Comparison of ENCODE assay signal across 14 cellular contexts in the genomic region with DNA sequence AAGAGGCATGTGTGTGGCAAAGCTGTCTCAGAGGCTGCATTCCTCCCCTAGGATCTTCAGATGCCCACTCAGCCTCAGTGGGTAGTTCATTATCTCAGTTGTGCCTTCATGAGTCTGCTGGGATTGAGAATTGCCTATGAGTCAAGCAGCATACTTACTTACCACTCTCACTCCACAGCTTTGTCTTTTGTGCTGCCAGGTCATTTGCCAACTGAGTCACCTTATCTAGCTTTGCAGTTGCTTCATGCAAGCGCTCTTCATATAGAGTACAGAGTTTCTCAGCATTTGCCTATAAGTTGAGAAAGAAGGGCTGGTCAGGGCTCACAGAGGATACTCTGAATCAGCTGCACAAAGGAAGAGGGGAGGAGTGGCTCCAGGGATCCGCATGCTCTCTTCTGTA.
DNase-seq lines count a peak whose midpoint lies in the region; ATAC-seq, FAIRE-seq and TF ChIP-seq lines count a peak whose summit lies in the region.
"Had no signal": no experiment of that assay in that cellular context is flagged by ENCODE, and none has a peak within 500 bp of the region (broad histone marks: within the 10 kb centered on the region; RNA-seq: fewer than 3 reads in every experiment).

No MANE protein-coding gene starts in this region.

- CTCF ChIA-PET in T-cell (lab: Charles Lee) = interaction anchor here in 1 of 2 donors (1.1 kb wide), 1 partner anchor 15 kb away, joined by 3 read pairs; no protein-coding TSS in a partner anchor

- 89 to 98% (median 95%) methylated on average over 2 of the region's 2 CpGs for WGBS in small intestine, 3 donors

- no peak overlapping the region for H3K27ac ChIP-seq in coronary artery
- H3K27ac ChIP-seq in small intestine (ENCODE audit: low read depth in 1 of 2, low read length in 1 of 2) = no peak overlapping the region
- H3K27ac ChIP-seq: KMS-11, pancreas had no signal

- peak; percentile 46 for DNase-seq in stimulated activated CD4-positive, alpha-beta T cell treated with anti-CD3 and anti-CD28 coated beads, Interleukin-1b, Interleukin-23, amount 100 ng/mL, for 48 hours
- DNase-seq in stimulated activated CD4-positive, alpha-beta T cell treated with anti-CD3 and anti-CD28 coated beads, Interleukin-12 subunit alpha, Interleukin-12 subunit beta, amount 100 ng/mL, for 4 hours = no peak
- DNase-seq in fibroblast of mammary gland (ENCODE audit: low read depth) = peak; percentile 90
- DNase-seq in coronary artery (ENCODE audit: low spot score) = no peak
- no peak for DNase-seq in small intestine
- DNase-seq in T-cell = no peak
- DNase-seq: activated CD8-positive, alpha-beta memory T cell treated with anti-CD3 and anti-CD28 coated beads, Interleukin-2, amount 10 ng/mL, durations not matched to agents 7 days and 5 days; C1 segment of cervical spinal cord; NCI-H2081 treated with DMSO at 0.1 percent for 48 hours; pancreas; stimulated activated naive CD4-positive, alpha-beta T cell had no signal

- TF ChIP-seq CTCF in fibroblast of mammary gland (conservative IDR thresholded peaks at IDR 0.05; ENCODE audit: control insufficient read depth, insufficient read depth, low read depth, low read length) = no peak
- no peak for TF ChIP-seq CTCF in coronary artery (IDR thresholded peaks at IDR 0.05)

- H3K27ac Mint-ChIP-seq in T-cell = no peak overlapping the region
- H3K27ac Mint-ChIP-seq: activated CD8-positive, alpha-beta memory T cell treated with anti-CD3 and anti-CD28 coated beads, Interleukin-2, amount 10 ng/mL, durations not matched to agents 7 days and 5 days had no signal

- H3K4me1 ChIP-seq in small intestine (ENCODE audit: control insufficient read depth in 2 of 2, insufficient read depth in 1 of 2, low read depth in 1 of 2, low read length in 1 of 2) = no peaks in the 10 kb centered on the region
- H3K4me1 ChIP-seq: pancreas had no signal

- no peak for FAIRE-seq in small intestine (lab: Jason Lieb, UNC)
- FAIRE-seq: pancreas had no signal

- H3K4me3 ChIP-seq in fibroblast of mammary gland (ENCODE audit: control insufficient read depth, low read depth, low read length) (no peak overlapping the region), coronary artery (no peak overlapping the region), small intestine (ENCODE audit: low read depth in 1 of 2, low read length in 2 of 2) (no peak overlapping the region)
- H3K4me3 ChIP-seq: pancreas had no signal

- H3K9me3 ChIP-seq in small intestine (ENCODE audit: control insufficient read depth, low read depth) = no peaks in the 10 kb centered on the region
- H3K9me3 ChIP-seq: pancreas had no signal

- no peak overlapping the region for H3K4me3 Mint-ChIP-seq in T-cell
- H3K4me3 Mint-ChIP-seq: activated CD8-positive, alpha-beta memory T cell treated with anti-CD3 and anti-CD28 coated beads, Interleukin-2, amount 10 ng/mL, durations not matched to agents 7 days and 5 days had no signal

- H3K27me3 Mint-ChIP-seq in T-cell = peaks cover 3% of the 10 kb centered on the region in 2 donors

- ATAC-seq in SK-N-SH treated with all-trans-retinoic acid at 6 μM for 48 hours (peak; percentile 75; the same call in 2 of the 3 replicates), HG02973 (IDR thresholded peaks at IDR 0.05; ENCODE audit: unreplicated experiment) (no peak), T-cell (replicated peaks in 1 of 4) (no peak)
- ATAC-seq: activated CD8-positive, alpha-beta memory T cell treated with anti-CD3 and anti-CD28 coated beads, Interleukin-2, amount 10 ng/mL, durations not matched to agents 7 days and 5 days; pancreas had no signal

- H3K27me3 ChIP-seq in small intestine (ENCODE audit: control insufficient read depth in 2 of 2, insufficient read depth in 2 of 2, low read length in 2 of 2) = no peaks in the 10 kb centered on the region
- H3K27me3 ChIP-seq: pancreas had no signal

- no peaks in the 10 kb centered on the region for H3K9me3 Mint-ChIP-seq in T-cell

- H3K4me1 Mint-ChIP-seq in T-cell = no peaks in the 10 kb centered on the region
- H3K4me1 Mint-ChIP-seq: activated CD8-positive, alpha-beta memory T cell treated with anti-CD3 and anti-CD28 coated beads, Interleukin-2, amount 10 ng/mL, durations not matched to agents 7 days and 5 days had no signal

- H3K36me3 ChIP-seq in small intestine (ENCODE audit: control insufficient read depth in 2 of 2, insufficient read depth in 2 of 2, low read length in 2 of 2) = no peaks in the 10 kb centered on the region
- H3K36me3 ChIP-seq: pancreas had no signal

- POLR2A ChIA-PET in T-cell (lab: Charles Lee) = interaction anchor here (0.6 kb wide), 2 partner anchors 27 to 53 kb away, joined by 3 read pairs; no protein-coding TSS in a partner anchor

- no peaks in the 10 kb centered on the region for H3K36me3 Mint-ChIP-seq in T-cell
- H3K36me3 Mint-ChIP-seq: activated CD8-positive, alpha-beta memory T cell treated with anti-CD3 and anti-CD28 coated beads, Interleukin-2, amount 10 ng/mL, durations not matched to agents 7 days and 5 days had no signal

TF ChIP-seq in SK-N-SH treated with all-trans-retinoic acid at 6 μM for 48 hours, 23 proteins besides CTCF, POLR2A, EP300 and RAD21:
- TF ChIP-seq, protein P1, sequence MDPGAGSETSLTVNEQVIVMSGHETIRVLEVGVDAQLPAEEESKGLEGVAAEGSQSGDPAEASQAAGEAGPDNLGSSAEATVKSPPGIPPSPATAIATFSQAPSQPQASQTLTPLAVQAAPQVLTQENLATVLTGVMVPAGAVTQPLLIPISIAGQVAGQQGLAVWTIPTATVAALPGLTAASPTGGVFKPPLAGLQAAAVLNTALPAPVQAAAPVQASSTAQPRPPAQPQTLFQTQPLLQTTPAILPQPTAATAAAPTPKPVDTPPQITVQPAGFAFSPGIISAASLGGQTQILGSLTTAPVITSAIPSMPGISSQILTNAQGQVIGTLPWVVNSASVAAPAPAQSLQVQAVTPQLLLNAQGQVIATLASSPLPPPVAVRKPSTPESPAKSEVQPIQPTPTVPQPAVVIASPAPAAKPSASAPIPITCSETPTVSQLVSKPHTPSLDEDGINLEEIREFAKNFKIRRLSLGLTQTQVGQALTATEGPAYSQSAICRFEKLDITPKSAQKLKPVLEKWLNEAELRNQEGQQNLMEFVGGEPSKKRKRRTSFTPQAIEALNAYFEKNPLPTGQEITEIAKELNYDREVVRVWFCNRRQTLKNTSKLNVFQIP (CRISPR knock-in tag; IDR thresholded peaks at IDR 0.05; ENCODE audit: borderline replicate concordance, low read depth) = no peak
- TF ChIP-seq TCF4 (CRISPR knock-in tag; IDR thresholded peaks at IDR 0.05; ENCODE audit: borderline replicate concordance) (no peak), ZNF8 (CRISPR knock-in tag; IDR thresholded peaks at IDR 0.05) (no peak), ZNF70 (CRISPR knock-in tag; IDR thresholded peaks at IDR 0.05) (no peak), CSDC2 (CRISPR knock-in tag; IDR thresholded peaks at IDR 0.05) (no peak), ZFP3 (CRISPR knock-in tag; IDR thresholded peaks at IDR 0.05) (no peak), ARNTL (CRISPR knock-in tag; IDR thresholded peaks at IDR 0.05; ENCODE audit: borderline replicate concordance, low read depth) (no peak), ZNF565 (CRISPR knock-in tag; conservative IDR thresholded peaks at IDR 0.05; ENCODE audit: low read depth) (no peak), ESRRG (CRISPR knock-in tag; IDR thresholded peaks at IDR 0.05) (no peak), RARB (CRISPR knock-in tag; IDR thresholded peaks at IDR 0.05) (no peak), OSR1 (CRISPR knock-in tag; IDR thresholded peaks at IDR 0.05) (no peak), ZC3H10 (CRISPR knock-in tag; IDR thresholded peaks at IDR 0.05) (no peak), PPARA (CRISPR knock-in tag; IDR thresholded peaks at IDR 0.05; ENCODE audit: borderline replicate concordance) (no peak), BACH2 (CRISPR knock-in tag; IDR thresholded peaks at IDR 0.05; ENCODE audit: borderline replicate concordance) (no peak)
- TF ChIP-seq, protein P2, sequence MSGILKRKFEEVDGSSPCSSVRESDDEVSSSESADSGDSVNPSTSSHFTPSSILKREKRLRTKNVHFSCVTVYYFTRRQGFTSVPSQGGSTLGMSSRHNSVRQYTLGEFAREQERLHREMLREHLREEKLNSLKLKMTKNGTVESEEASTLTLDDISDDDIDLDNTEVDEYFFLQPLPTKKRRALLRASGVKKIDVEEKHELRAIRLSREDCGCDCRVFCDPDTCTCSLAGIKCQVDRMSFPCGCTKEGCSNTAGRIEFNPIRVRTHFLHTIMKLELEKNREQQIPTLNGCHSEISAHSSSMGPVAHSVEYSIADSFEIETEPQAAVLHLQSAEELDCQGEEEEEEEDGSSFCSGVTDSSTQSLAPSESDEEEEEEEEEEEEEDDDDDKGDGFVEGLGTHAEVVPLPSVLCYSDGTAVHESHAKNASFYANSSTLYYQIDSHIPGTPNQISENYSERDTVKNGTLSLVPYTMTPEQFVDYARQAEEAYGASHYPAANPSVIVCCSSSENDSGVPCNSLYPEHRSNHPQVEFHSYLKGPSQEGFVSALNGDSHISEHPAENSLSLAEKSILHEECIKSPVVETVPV (CRISPR knock-in tag; IDR thresholded peaks at IDR 0.05) = no peak
- TF ChIP-seq, protein P3, sequence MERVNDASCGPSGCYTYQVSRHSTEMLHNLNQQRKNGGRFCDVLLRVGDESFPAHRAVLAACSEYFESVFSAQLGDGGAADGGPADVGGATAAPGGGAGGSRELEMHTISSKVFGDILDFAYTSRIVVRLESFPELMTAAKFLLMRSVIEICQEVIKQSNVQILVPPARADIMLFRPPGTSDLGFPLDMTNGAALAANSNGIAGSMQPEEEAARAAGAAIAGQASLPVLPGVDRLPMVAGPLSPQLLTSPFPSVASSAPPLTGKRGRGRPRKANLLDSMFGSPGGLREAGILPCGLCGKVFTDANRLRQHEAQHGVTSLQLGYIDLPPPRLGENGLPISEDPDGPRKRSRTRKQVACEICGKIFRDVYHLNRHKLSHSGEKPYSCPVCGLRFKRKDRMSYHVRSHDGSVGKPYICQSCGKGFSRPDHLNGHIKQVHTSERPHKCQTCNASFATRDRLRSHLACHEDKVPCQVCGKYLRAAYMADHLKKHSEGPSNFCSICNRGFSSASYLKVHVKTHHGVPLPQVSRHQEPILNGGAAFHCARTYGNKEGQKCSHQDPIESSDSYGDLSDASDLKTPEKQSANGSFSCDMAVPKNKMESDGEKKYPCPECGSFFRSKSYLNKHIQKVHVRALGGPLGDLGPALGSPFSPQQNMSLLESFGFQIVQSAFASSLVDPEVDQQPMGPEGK (CRISPR knock-in tag; IDR thresholded peaks at IDR 0.05; ENCODE audit: borderline replicate concordance) = no peak

Comparison
In these comparisons a context has a peak if more than half of its experiments do, and no peak if none do; other contexts are left out.
1. DNase-seq: peak in stimulated activated CD4-positive, alpha-beta T cell treated with anti-CD3 and anti-CD28 coated beads, Interleukin-1b, Interleukin-23, amount 100 ng/mL, for 48 hours (single experiment) and fibroblast of mammary gland (single experiment); none in stimulated activated CD4-positive, alpha-beta T cell treated with anti-CD3 and anti-CD28 coated beads, Interleukin-12 subunit alpha, Interleukin-12 subunit beta, amount 100 ng/mL, for 4 hours (single experiment), coronary artery (single experiment), small intestine (single experiment) and T-cell (0 of 34).